In genomic region chr3:193805448-193805847, GRCh38 we compare ENCODE assay signal across 9 cellular contexts.
DNase-seq lines count a peak whose midpoint lies in the region; ATAC-seq and TF ChIP-seq lines count a peak whose summit lies in the region.
"Had no signal": no experiment of that assay in that cellular context is flagged by ENCODE, and none has a peak within 500 bp of the region (broad histone marks: within the 10 kb centered on the region; RNA-seq: fewer than 3 reads in every experiment).

No MANE protein-coding gene starts in this region.

- in situ Hi-C loops in SK-MEL-5 (cut with HindIII; ENCODE audit: low pct_unique_long_range_greater_than_20kb, low sequenced_read_pairs): no loop called here

- ATAC-seq in GM19035 (IDR thresholded peaks at IDR 0.05; ENCODE audit: unreplicated experiment) (no peak), GM21723 (IDR thresholded peaks at IDR 0.05; ENCODE audit: unreplicated experiment) (no peak)

- CTCF ChIA-PET in AG04450 (lab: Charles Lee): no interaction called here

- DNase-seq in AG04450 (ENCODE audit: low read depth, low spot score) (peak; percentile 51), NCI-H128 (lab: John Stamatoyannopoulos, UW; ENCODE audit: unreplicated experiment) (peak; percentile 84), SK-MEL-5 (ENCODE audit: low read depth, low spot score) (peak; percentile 17), iPS-NIHi11 (ENCODE audit: low spot score) (peak; percentile 62), activated gamma-delta T cell treated with Interleukin-2 at 50 U/mL for 16 hours (no peak)
- DNase-seq in activated naive CD4-positive, alpha-beta T cell (lab: John Stamatoyannopoulos, UW): no peak
- DNase-seq: H7 had no signal

- no peak overlapping the region for H3K27ac ChIP-seq in AG04450 (ENCODE audit: low read depth, low read length)

- no peak overlapping the region for H3K4me3 ChIP-seq in AG04450 (ENCODE audit: low read depth, low read length)

- H3K27me3 ChIP-seq in AG04450 (ENCODE audit: control insufficient read depth, insufficient read depth, low read length): peaks cover 30% of the 10 kb centered on the region

- no peaks in the 10 kb centered on the region for H3K9me3 ChIP-seq in AG04450 (ENCODE audit: control insufficient read depth, insufficient read depth, low read length)

- POLR2A ChIA-PET in AG04450 (lab: Yijun Ruan, JAX): no interaction called here

- no peak for TF ChIP-seq CTCF in AG04450 (IDR thresholded peaks at IDR 0.05; ENCODE audit: low read depth, low read length)

Comparison
In these comparisons a context has a peak if more than half of its experiments do, and no peak if none do; other contexts are left out.
1. DNase-seq: peak in AG04450 (single experiment), NCI-H128 (single experiment), SK-MEL-5 (single experiment) and iPS-NIHi11 (single experiment); none in activated naive CD4-positive, alpha-beta T cell (0 of 4) and activated gamma-delta T cell treated with Interleukin-2 at 50 U/mL for 16 hours (single experiment).